ENCODE assay signal across 16 cellular contexts in genomic region chr5:51388488-51389325, GRCh38. TPM values are rescaled to one million over a fixed set of nuclear protein-coding genes. Genes with fewer than 3 reads are reported as not detected.
A peak's percentile ranks its signal among the peaks of the same experiment; 100 is the strongest.
DNase-seq lines count a peak whose midpoint lies in the region; ATAC-seq and TF ChIP-seq lines count a peak whose summit lies in the region.
"Had no signal": no experiment of that assay in that cellular context is flagged by ENCODE, and none has a peak within 500 bp of the region (broad histone marks: within the 10 kb centered on the region; RNA-seq: fewer than 3 reads in every experiment).

No MANE protein-coding gene starts in this region.

- H3K9ac ChIP-seq in SK-N-SH = peak overlapping the region; percentile 77; the same call in 1 of the 2 replicates
- no peak overlapping the region for H3K9ac ChIP-seq in mesenchymal stem cell (ENCODE audit: low read length)
- H3K9ac ChIP-seq: GM23248 had no signal

- peak overlapping the region; percentile 85 for H3K4me2 ChIP-seq in SK-N-SH
- no peak overlapping the region for H3K4me2 ChIP-seq in mesenchymal stem cell (ENCODE audit: low read length, poor library complexity, severe bottlenecking)

- no peak for TF ChIP-seq EP300 in SK-N-SH (IDR thresholded peaks at IDR 0.05; ENCODE audit: borderline replicate concordance in 1 of 2, low read depth in 1 of 2, low read length in 1 of 2)
- TF ChIP-seq EP300 in suprapubic skin (IDR thresholded peaks at IDR 0.05) = no peak

- peak overlapping the region; percentile 56 to 77 for H3K4ac ChIP-seq in mesenchymal stem cell (ENCODE audit: low read depth in 1 of 2, low read length in 2 of 2)

- no peak for TF ChIP-seq POLR2A in suprapubic skin (IDR thresholded peaks at IDR 0.05)

- H3K14ac ChIP-seq in mesenchymal stem cell (ENCODE audit: low read length in 2 of 2) = no peak overlapping the region

- ATAC-seq in left lung (no peak), sciatic nerve (no peak)

- H3K18ac ChIP-seq in mesenchymal stem cell (ENCODE audit: low read depth in 1 of 2, low read length in 2 of 2) = peak overlapping the region; percentile 69 to 89

- TF ChIP-seq RAD21 in SK-N-SH (IDR thresholded peaks at IDR 0.05; ENCODE audit: low read length) = no peak

- no peaks in the 10 kb centered on the region for H3K79me1 ChIP-seq in mesenchymal stem cell (replicated peaks; ENCODE audit: low read length, poor library complexity, severe bottlenecking)

- H3K4me1 ChIP-seq in SK-N-SH (ENCODE audit: control insufficient read depth in 1 of 2, insufficient read depth in 2 of 2, low read depth in 1 of 2, low read length in 1 of 2) = peaks cover 9 to 15% of the 10 kb centered on the region in 2 experiments; a peak in 3 of 4 replicates
- H3K4me1 ChIP-seq in mesenchymal stem cell (ENCODE audit: control insufficient read depth, insufficient read depth, low read depth, low read length) = peaks cover 15% of the 10 kb centered on the region
- H3K4me1 ChIP-seq in suprapubic skin = peaks cover 32% of the 10 kb centered on the region
- no peaks in the 10 kb centered on the region for H3K4me1 ChIP-seq in left lung

- H2BK12ac ChIP-seq in mesenchymal stem cell (ENCODE audit: low read length in 2 of 2) = peak overlapping the region; percentile 18 to 24

- no peaks in the 10 kb centered on the region for H3K9me2 ChIP-seq in SK-N-SH

- CTCF ChIA-PET in SK-N-SH (lab: Yijun Ruan, JAX) = interaction anchor here (0.7 to 2.3 kb wide), 11 partner anchors 9 to 610 kb away, joined by 3 to 8 read pairs (median 3); no protein-coding TSS in a partner anchor

- peak overlapping the region; percentile 72 for H4K8ac ChIP-seq in mesenchymal stem cell (ENCODE audit: low read length)

- no peak for TF ChIP-seq CTCF in SK-N-SH (IDR thresholded peaks at IDR 0.05)
- TF ChIP-seq CTCF in suprapubic skin (IDR thresholded peaks at IDR 0.05) = no peak
- no peak for TF ChIP-seq CTCF in left lung (IDR thresholded peaks at IDR 0.05)

- H3K27ac ChIP-seq in SK-N-SH (ENCODE audit: low read depth in 2 of 2, low read length in 1 of 2) = peak overlapping the region; percentile 88 to 100
- no peak overlapping the region for H3K27ac ChIP-seq in mesenchymal stem cell (ENCODE audit: low read length, poor library complexity, severe bottlenecking)
- H3K27ac ChIP-seq in suprapubic skin = no peak overlapping the region
- H3K27ac ChIP-seq in left lung = no peak overlapping the region
- H3K27ac ChIP-seq: GM23248, VCaP had no signal

- H2AFZ ChIP-seq in SK-N-SH (ENCODE audit: low read depth) (peak overlapping the region; percentile 49; the same call in 1 of the 2 replicates), mesenchymal stem cell (ENCODE audit: low read depth, low read length) (peak overlapping the region; percentile 2)

- 5% methylated on average over 8 of the region's 12 CpGs for WGBS in SK-N-SH (ENCODE audit: low lambda C conversion rate)
- 4% methylated on average over 8 of the region's 12 CpGs for WGBS in mesenchymal stem cell
- WGBS in suprapubic skin = 53% methylated on average over 12 of the region's 12 CpGs

- H3K4me3 ChIP-seq in SK-N-SH (ENCODE audit: low read depth in 2 of 2, low read length in 1 of 2) (peak overlapping the region; percentile 83 to 86), mesenchymal stem cell (ENCODE audit: insufficient read depth in 1 of 2, low read depth in 1 of 2, low read length in 2 of 2) (no peak overlapping the region), suprapubic skin (peak overlapping the region; percentile 30), left lung (no peak overlapping the region)

- POLR2A ChIA-PET in SK-N-SH (lab: Yijun Ruan, JAX) = interaction anchor here (0.6 to 15.0 kb wide), 13 partner anchors 11 to 1270 kb away, joined by 3 to 437 read pairs (median 8); no protein-coding TSS in a partner anchor

- H3K79me2 ChIP-seq in SK-N-SH (ENCODE audit: insufficient read depth) = peaks cover 95% of the 10 kb centered on the region

- no peaks in the 10 kb centered on the region for H4K20me1 ChIP-seq in SK-N-SH (ENCODE audit: insufficient read depth)

- H2BK120ac ChIP-seq in mesenchymal stem cell (ENCODE audit: low read depth, low read length) = peak overlapping the region; percentile 37

- no peak overlapping the region for H2AK5ac ChIP-seq in mesenchymal stem cell (ENCODE audit: low read length, severe bottlenecking)

- intact Hi-C loops in left lung (cut with DNase I) (no loop called here), sciatic nerve (cut with DNase I) (no loop called here)

- peak overlapping the region; percentile 2 for H4K91ac ChIP-seq in mesenchymal stem cell (ENCODE audit: low read length)

- no peak overlapping the region for H2BK5ac ChIP-seq in mesenchymal stem cell (ENCODE audit: low read depth, low read length, poor library complexity, severe bottlenecking)

- DNase-seq in NCI-H1417 (lab: John Stamatoyannopoulos, UW) = peak; percentile 56 to 79 (median 74)
- no peak for DNase-seq in NCI-H1417 treated with DMSO at 0.1 percent for 48 hours (lab: John Stamatoyannopoulos, UW)
- no peak for DNase-seq in SK-N-SH
- DNase-seq in mesenchymal stem cell = peak; percentile 43
- DNase-seq in suprapubic skin (ENCODE audit: low spot score in 2 of 2) = no peak
- no peak for DNase-seq in left lung
- DNase-seq in sciatic nerve (ENCODE audit: low spot score) = no peak
- DNase-seq in stimulated activated CD4-positive, alpha-beta T cell treated with anti-CD3 and anti-CD28 coated beads, Interleukin-4, amount 100 ng/mL, for 24 hours = no peak
- DNase-seq: CD4-positive, CD25-positive, alpha-beta regulatory T cell; effector CD4-positive, alpha-beta T cell; mammary epithelial cell; NCI-H446; stimulated activated naive CD4-positive, alpha-beta T cell treated with Interleukin-2 at 50 U/mL for 16 hours had no signal

- H3K9me3 ChIP-seq in SK-N-SH = no peaks in the 10 kb centered on the region
- no peaks in the 10 kb centered on the region for H3K9me3 ChIP-seq in mesenchymal stem cell (ENCODE audit: control insufficient read depth, low read length)
- H3K9me3 ChIP-seq in suprapubic skin = no peaks in the 10 kb centered on the region
- H3K9me3 ChIP-seq in left lung = no peaks in the 10 kb centered on the region

- H3K23ac ChIP-seq in mesenchymal stem cell (ENCODE audit: low read length in 2 of 2) = peak overlapping the region in 1 of 2 experiments; percentile 34

- H3K27me3 ChIP-seq in SK-N-SH (ENCODE audit: insufficient read depth) = no peaks in the 10 kb centered on the region
- H3K27me3 ChIP-seq in mesenchymal stem cell (ENCODE audit: control insufficient read depth in 1 of 2, insufficient read depth in 1 of 2, low read length in 2 of 2) = peaks cover 82 to 95% of the 10 kb centered on the region in 2 experiments
- H3K27me3 ChIP-seq in suprapubic skin = peaks cover 94% of the 10 kb centered on the region
- peaks cover 84 to 100% of the 10 kb centered on the region in 2 donors for H3K27me3 ChIP-seq in left lung

- no peak overlapping the region for H2BK15ac ChIP-seq in mesenchymal stem cell (ENCODE audit: low read depth, poor library complexity, severe bottlenecking)

- H3K36me3 ChIP-seq in SK-N-SH (replicated peaks in 1 of 2; ENCODE audit: control insufficient read depth in 1 of 2, insufficient read depth in 2 of 2, low read length in 1 of 2) (peaks cover 7 to 56% of the 10 kb centered on the region in 2 experiments), mesenchymal stem cell (ENCODE audit: control insufficient read depth in 1 of 2, insufficient read depth in 2 of 2, low read depth in 1 of 2, low read length in 2 of 2) (no peaks in the 10 kb centered on the region), suprapubic skin (no peaks in the 10 kb centered on the region), left lung (no peaks in the 10 kb centered on the region)

- peaks cover 13% of the 10 kb centered on the region for H3F3A ChIP-seq in SK-N-SH (replicated peaks; ENCODE audit: insufficient read depth)

TF ChIP-seq in SK-N-SH, 30 proteins besides CTCF, POLR2A, EP300 and RAD21 (continues in another document):
- TF ChIP-seq ELF1 (IDR thresholded peaks at IDR 0.05) (no peak), GATA2 (CRISPR knock-in tag; IDR thresholded peaks at IDR 0.05) (no peak), MAX (IDR thresholded peaks at IDR 0.05; ENCODE audit: low read depth) (no peak; the same call in 1 of the 2 replicates), IRF3 (IDR thresholded peaks at IDR 0.05; ENCODE audit: low read depth, low read length) (no peak), RFX5 (IDR thresholded peaks at IDR 0.05; ENCODE audit: low read length) (no peak)

RNA-seq across cellular contexts. Expression of gene ISL1, which starts 5.5 kb away (rescaled TPM):
- 15.2 and 15.5 TPM in 2 replicates for polyA plus RNA-seq in SK-N-SH (2012; rRNA removed)
- polyA plus RNA-seq in SK-N-SH (2012; cell fraction: cytosol; rRNA removed) = 14.6 and 20.2 TPM in 2 replicates
- 22.3 and 38.7 TPM in 2 replicates for polyA plus RNA-seq in SK-N-SH (2012; cell fraction: nucleus; rRNA removed)
- 5.6 TPM for polyA plus RNA-seq in mesenchymal stem cell (2013, experiment 1 of 2)
- polyA plus RNA-seq in mesenchymal stem cell (2013, experiment 2 of 2) = 5.6 TPM
- total RNA-seq in suprapubic skin = 1 to 10 TPM in 3 of 4 donors, not detected in 1; 1.1 to 3.3 (median 1.6) TPM
- not detected for total RNA-seq in left lung
- total RNA-seq in sciatic nerve = 0.49 TPM
- total RNA-seq: A172; CD4-positive, CD25-positive, alpha-beta regulatory T cell; GM23248 had no signal
- polyA plus RNA-seq: CD4-positive, CD25-positive, alpha-beta regulatory T cell; GM23248; mammary epithelial cell had no signal

Comparison
In these comparisons a context has a peak if more than half of its experiments do, and no peak if none do; other contexts are left out.
1. DNase-seq: peak in NCI-H1417 (3 of 3) and mesenchymal stem cell (single experiment); none in NCI-H1417 treated with DMSO at 0.1 percent for 48 hours (single experiment), SK-N-SH (single experiment), suprapubic skin (0 of 2), left lung (0 of 2), sciatic nerve (single experiment) and stimulated activated CD4-positive, alpha-beta T cell treated with anti-CD3 and anti-CD28 coated beads, Interleukin-4, amount 100 ng/mL, for 24 hours (single experiment).
2. H3K27ac ChIP-seq: peak in SK-N-SH (2 of 2); none in mesenchymal stem cell (single experiment), suprapubic skin (single experiment) and left lung (0 of 2).
3. H3K4me3 ChIP-seq: peak in SK-N-SH (2 of 2) and suprapubic skin (single experiment); none in mesenchymal stem cell (0 of 2) and left lung (0 of 2).